18 cellular contexts compared by ENCODE assay signal in the genomic region with DNA sequence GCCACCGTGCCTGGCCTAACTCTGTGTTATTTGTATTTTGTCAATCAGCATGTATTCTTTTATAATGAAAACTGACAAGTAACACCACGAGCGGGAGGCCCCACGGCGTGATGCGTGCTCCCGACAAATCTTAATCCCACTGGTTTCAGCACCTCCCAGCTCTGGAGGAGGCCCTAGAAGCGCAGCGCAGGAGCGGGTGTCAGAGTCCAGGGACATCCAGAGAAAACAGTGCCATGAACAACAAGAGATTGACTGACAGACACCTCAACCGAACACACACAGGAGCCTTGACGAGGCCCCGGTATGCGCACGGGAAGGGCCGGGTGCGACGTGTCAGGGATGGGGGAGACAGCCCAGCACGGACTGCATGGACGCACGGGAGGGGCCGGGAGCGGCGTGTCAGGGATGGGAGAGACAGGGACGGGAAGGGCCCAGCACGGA. TPM values are rescaled to one million over a fixed set of nuclear protein-coding genes. Genes with fewer than 3 reads are reported as not detected.
DNase-seq lines count a peak whose midpoint lies in the region; ATAC-seq, FAIRE-seq and TF ChIP-seq lines count a peak whose summit lies in the region.
"Had no signal": no experiment of that assay in that cellular context is flagged by ENCODE, and none has a peak within 500 bp of the region (broad histone marks: within the 10 kb centered on the region; RNA-seq: fewer than 3 reads in every experiment).

No MANE protein-coding gene starts in this region.

- H3K27ac ChIP-seq in left ventricle myocardium inferior (replicated peaks) (no peak overlapping the region), kidney (ENCODE audit: low read depth in 2 of 2, low read length in 2 of 2) (no peak overlapping the region), neuronal stem cell (replicated peaks; ENCODE audit: low read length) (no peak overlapping the region)
- H3K27ac ChIP-seq: A549, C4-2B had no signal

- no CpG with 5 or more reads among the region's 26 CpGs for WGBS in neuronal stem cell (ENCODE audit: extremely low coverage in 2 of 2, insufficient read length in 2 of 2, insufficient replicate concordance in 1 of 2), 2 donors

- H3K36me3 Mint-ChIP-seq in chondrocyte (ENCODE audit: low read depth) = no peaks in the 10 kb centered on the region

- no peaks in the 10 kb centered on the region for H3K9me3 ChIP-seq in left ventricle myocardium inferior (replicated peaks)
- no peaks in the 10 kb centered on the region for H3K9me3 ChIP-seq in kidney (ENCODE audit: control insufficient read depth in 1 of 2, low read length in 2 of 2)
- peaks cover 0 to 8% of the 10 kb centered on the region in 2 donors for H3K9me3 ChIP-seq in neuronal stem cell (replicated peaks in 1 of 2; ENCODE audit: control insufficient read depth in 2 of 2, insufficient read depth in 1 of 2, low read depth in 1 of 2, low read length in 2 of 2)
- H3K9me3 ChIP-seq: A549 had no signal

- H2AK5ac ChIP-seq in neuronal stem cell (ENCODE audit: low read depth, low read length) = no peak overlapping the region

- no peak overlapping the region for H4K91ac ChIP-seq in neuronal stem cell (ENCODE audit: low read depth, low read length, poor library complexity)

- H3K4me2 ChIP-seq in neuronal stem cell (ENCODE audit: insufficient read depth, low read length, poor library complexity, severe bottlenecking) = no peak overlapping the region
- H3K4me2 ChIP-seq: A549, GM23338 had no signal

- TF ChIP-seq CTCF in left ventricle myocardium inferior (IDR thresholded peaks at IDR 0.05; ENCODE audit: borderline replicate concordance) = no peak
- TF ChIP-seq CTCF in chondrocyte (IDR thresholded peaks at IDR 0.05) = no peak
- TF ChIP-seq CTCF in kidney (IDR thresholded peaks at IDR 0.05; ENCODE audit: borderline replicate concordance, extremely low read depth, insufficient read depth) = no peak

- H2AFZ ChIP-seq in neuronal stem cell (ENCODE audit: low read length) = no peak overlapping the region
- H2AFZ ChIP-seq: GM23338 had no signal

- DNase-seq in left ventricle myocardium superior = peak; percentile 21
- DNase-seq in left ventricle myocardium inferior = no peak
- peak; percentile 69 for DNase-seq in chondrocyte (ENCODE audit: low spot score)
- DNase-seq in kidney = peak; percentile 59
- no peak for DNase-seq in neuronal stem cell (ENCODE audit: low spot score)
- no peak for DNase-seq in kidney glomerular epithelial cell (lab: John Stamatoyannopoulos, UW)
- DNase-seq in NCI-H2196 (lab: John Stamatoyannopoulos, UW; ENCODE audit: unreplicated experiment) = no peak
- DNase-seq: BE2C; CD4-positive, alpha-beta memory T cell; DMS153; DND-41; GDM1; H7 had no signal

- intact Hi-C loops in left ventricle myocardium superior (cut with micrococcal nuclease) (no loop called here), left ventricle myocardium inferior (cut with micrococcal nuclease) (no loop called here), kidney (cut with DNase I) (no loop called here)

- no peaks in the 10 kb centered on the region for H3K27me3 Mint-ChIP-seq in chondrocyte (ENCODE audit: low read depth)
- H3K27me3 Mint-ChIP-seq: CD4-positive, alpha-beta memory T cell had no signal

- peaks cover 17% of the 10 kb centered on the region for H3K79me1 ChIP-seq in neuronal stem cell (ENCODE audit: low read depth, low read length)

- H2BK12ac ChIP-seq in neuronal stem cell (ENCODE audit: low read length) = no peak overlapping the region

- H3K27ac Mint-ChIP-seq in chondrocyte (ENCODE audit: unreplicated experiment) = no peak overlapping the region
- H3K27ac Mint-ChIP-seq: GM23338 had no signal

- H3K4me3 ChIP-seq in left ventricle myocardium inferior = no peak overlapping the region
- H3K4me3 ChIP-seq in kidney (ENCODE audit: low read length in 2 of 2) = no peak overlapping the region
- no peak overlapping the region for H3K4me3 ChIP-seq in neuronal stem cell (ENCODE audit: low read length in 2 of 2)
- H3K4me3 ChIP-seq: A549, GM23338 had no signal

- H3K36me3 ChIP-seq in left ventricle myocardium inferior (peaks cover 52% of the 10 kb centered on the region), kidney (ENCODE audit: control insufficient read depth in 1 of 2, insufficient read depth in 2 of 2, low read length in 2 of 2) (peaks cover 8 to 20% of the 10 kb centered on the region in 2 donors), neuronal stem cell (replicated peaks in 1 of 2; ENCODE audit: control insufficient read depth in 2 of 2, insufficient read depth in 2 of 2, low read length in 2 of 2) (peaks cover 5 to 34% of the 10 kb centered on the region in 2 donors)

- H2BK120ac ChIP-seq in neuronal stem cell (ENCODE audit: low read depth, low read length) = no peak overlapping the region

- no peak overlapping the region for H3K18ac ChIP-seq in neuronal stem cell (ENCODE audit: low read length)

- no peak for ATAC-seq in left ventricle myocardium superior
- ATAC-seq in activated CD4-positive, CD25-positive, alpha-beta regulatory T cell treated with anti-CD3 and anti-CD28 coated beads, Interleukin-2, amount 50 U/mL, for 24 hours = no peak
- ATAC-seq: A549, GM23338 had no signal

- H2BK15ac ChIP-seq in neuronal stem cell (ENCODE audit: low read length) = no peak overlapping the region

- FAIRE-seq in kidney (lab: Jason Lieb, UNC) = no peak
- FAIRE-seq: A549, GM12892 had no signal

- H3K23ac ChIP-seq in neuronal stem cell (ENCODE audit: low read depth, low read length, poor library complexity) = peak overlapping the region; percentile 12

- H3K4ac ChIP-seq in neuronal stem cell (ENCODE audit: low read length) = peak overlapping the region; percentile 76

- H2BK5ac ChIP-seq in neuronal stem cell (ENCODE audit: low read length) = no peak overlapping the region

- H3K4me1 Mint-ChIP-seq in chondrocyte (ENCODE audit: low read depth) = no peaks in the 10 kb centered on the region

- H4K8ac ChIP-seq in neuronal stem cell (ENCODE audit: low read depth, low read length) = no peak overlapping the region

- H3K27me3 ChIP-seq in left ventricle myocardium inferior (ENCODE audit: low read depth) (no peaks in the 10 kb centered on the region), neuronal stem cell (ENCODE audit: control insufficient read depth in 3 of 3, insufficient read depth in 3 of 3, low read depth in 1 of 3, low read length in 3 of 3) (no peaks in the 10 kb centered on the region)
- H3K27me3 ChIP-seq: BE2C had no signal

- H3K4me1 ChIP-seq in left ventricle myocardium inferior (no peaks in the 10 kb centered on the region), kidney (ENCODE audit: control insufficient read depth in 1 of 2, insufficient read depth in 1 of 2, low read depth in 1 of 2, low read length in 2 of 2) (no peaks in the 10 kb centered on the region), neuronal stem cell (ENCODE audit: control insufficient read depth in 2 of 2, insufficient read depth in 1 of 2, low read depth in 1 of 2, low read length in 2 of 2) (no peaks in the 10 kb centered on the region)
- H3K4me1 ChIP-seq: A549 had no signal

- H3K9ac ChIP-seq in kidney (ENCODE audit: low read length in 2 of 2) (no peak overlapping the region), neuronal stem cell (ENCODE audit: low read depth, low read length, poor library complexity) (no peak overlapping the region)

- H3K14ac ChIP-seq in neuronal stem cell (ENCODE audit: low read length) = no peak overlapping the region

- no peak overlapping the region for H3K4me3 Mint-ChIP-seq in chondrocyte (ENCODE audit: unreplicated experiment)
- H3K4me3 Mint-ChIP-seq: GM23338 had no signal

- H3K9me3 Mint-ChIP-seq in chondrocyte (ENCODE audit: low read depth) = no peaks in the 10 kb centered on the region
- H3K9me3 Mint-ChIP-seq: CD4-positive, alpha-beta memory T cell had no signal

RNA-seq across cellular contexts. Expression of a gene that starts 23.0 kb away (rescaled TPM):
- total RNA-seq in left ventricle myocardium superior = 29.7 TPM
- 25.1 TPM for total RNA-seq in left ventricle myocardium inferior
- 61.4 to 85.7 TPM (median 69.2 TPM) in 3 replicates for total RNA-seq in chondrocyte
- 124 TPM for total RNA-seq in kidney
- 92.0 TPM for polyA plus RNA-seq in kidney (ENCODE audit: insufficient read depth, low read depth, low replicate concordance)
- polyA plus RNA-seq in neuronal stem cell (2013, experiment 1 of 2) = 35.3 TPM
- polyA plus RNA-seq in neuronal stem cell (2013, experiment 2 of 2) = 34.3 TPM

RNA-seq across cellular contexts. Expression of a gene that starts 23.1 kb away (rescaled TPM):
- total RNA-seq in left ventricle myocardium superior (19.8 TPM), left ventricle myocardium inferior (20.3 TPM), chondrocyte (25.5 to 47.5 TPM (median 26.1 TPM) in 3 replicates), kidney (31.1 TPM)
- 26.0 TPM for polyA plus RNA-seq in kidney (ENCODE audit: insufficient read depth, low read depth, low replicate concordance)
- polyA plus RNA-seq in neuronal stem cell (2013, experiment 1 of 2) = 8.0 TPM
- 7.7 TPM for polyA plus RNA-seq in neuronal stem cell (2013, experiment 2 of 2)

Comparison
In these comparisons a context has a peak if more than half of its experiments do, and no peak if none do; other contexts are left out.
1. DNase-seq: peak in left ventricle myocardium superior (single experiment), chondrocyte (single experiment) and kidney (single experiment); none in left ventricle myocardium inferior (single experiment), neuronal stem cell (single experiment), kidney glomerular epithelial cell (single experiment) and NCI-H2196 (single experiment).